Comparison of ENCODE assay signal across 2 cellular contexts in genomic region chrX:120101057-120101456, GRCh38. TPM values are rescaled to one million over a fixed set of nuclear protein-coding genes. Genes with fewer than 3 reads are reported as not detected.
"Had no signal": no experiment of that assay in that cellular context is flagged by ENCODE, and none has a peak within 500 bp of the region (broad histone marks: within the 10 kb centered on the region; RNA-seq: fewer than 3 reads in every experiment).

No MANE protein-coding gene starts in this region.

RNA-seq across cellular contexts. Expression of gene RHOXF1, which starts 14.7 kb away (rescaled TPM):
- total RNA-seq: G401, GM12878 had no signal

RNA-seq across cellular contexts. Expression of gene RHOXF2B, which starts 23.6 kb away (rescaled TPM):
- total RNA-seq: G401 had no signal

RNA-seq across cellular contexts. Expression of gene RHOXF2, which starts 57.4 kb away (rescaled TPM):
- total RNA-seq: G401, GM12878 had no signal
